Comparison of ENCODE assay signal across 25 cellular contexts in the genomic region with DNA sequence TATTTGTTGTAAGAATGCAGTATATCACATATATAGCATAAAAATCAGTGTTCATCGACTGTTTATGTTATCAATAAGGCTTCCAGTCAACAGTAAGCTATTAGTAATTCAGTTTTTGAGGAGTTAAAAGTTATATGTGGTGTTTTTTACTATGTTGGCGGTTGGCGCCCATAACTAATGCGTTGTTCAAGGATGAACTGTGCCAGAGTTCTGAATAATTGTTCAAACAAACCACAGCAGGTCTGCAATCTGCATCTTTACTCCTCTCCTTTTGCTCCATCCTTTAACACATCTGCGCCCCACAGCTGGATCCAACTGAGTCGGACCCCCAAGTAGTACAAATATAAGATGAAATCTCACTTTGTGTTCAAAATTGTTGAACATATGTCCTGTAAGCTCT.
"Had no signal": no experiment of that assay in that cellular context is flagged by ENCODE, and none has a peak within 500 bp of the region (broad histone marks: within the 10 kb centered on the region; RNA-seq: fewer than 3 reads in every experiment).

No MANE protein-coding gene starts in this region.

- H3K36me3 ChIP-seq: colonic mucosa, esophagus muscularis mucosa, esophagus squamous epithelium, gastrocnemius medialis, gastroesophageal sphincter, heart left ventricle, heart right ventricle had no signal

- H3K4me1 ChIP-seq: colonic mucosa, esophagus muscularis mucosa, esophagus squamous epithelium, foreskin keratinocyte, gastrocnemius medialis, gastroesophageal sphincter, heart right ventricle had no signal

- H3K4me3 Mint-ChIP-seq: dendritic cell treated with granulocyte-macrophage colony-stimulating factor and Interleukin-4, amounts not matched to agents 40 ng/mL and 50 ng/mL, for 4 days; effector memory CD8-positive, alpha-beta T cell; endodermal cell had no signal

- DNase-seq: colonic mucosa; cortex of kidney; dermis blood vessel endothelial cell; dorsolateral prefrontal cortex; effector CD4-positive, alpha-beta T cell; effector CD8-positive, alpha-beta T cell; effector memory CD4-positive, alpha-beta T cell; effector memory CD8-positive, alpha-beta T cell; endodermal cell; erythroblast; esophagus squamous epithelium; foreskin keratinocyte; foreskin melanocyte; gastrocnemius medialis; glutamatergic neuron; head of caudate nucleus; heart left ventricle; heart right ventricle had no signal

- H3K27me3 ChIP-seq: colonic mucosa, dorsolateral prefrontal cortex, esophagus muscularis mucosa, esophagus squamous epithelium, foreskin keratinocyte, gastrocnemius medialis, gastroesophageal sphincter, heart left ventricle, heart right ventricle, hepatocyte had no signal

- H3K9me3 ChIP-seq: colonic mucosa, esophagus muscularis mucosa, esophagus squamous epithelium, gastrocnemius medialis, gastroesophageal sphincter, heart left ventricle, heart right ventricle had no signal

- H3K9me3 Mint-ChIP-seq: dendritic cell treated with granulocyte-macrophage colony-stimulating factor and Interleukin-4, amounts not matched to agents 40 ng/mL and 50 ng/mL, for 4 days had no signal

- H3K27me3 Mint-ChIP-seq: effector memory CD8-positive, alpha-beta T cell had no signal

- H2AFZ ChIP-seq: hepatocyte had no signal

- H3K4me2 ChIP-seq: hepatocyte had no signal

- H3K27ac Mint-ChIP-seq: dendritic cell treated with granulocyte-macrophage colony-stimulating factor and Interleukin-4, amounts not matched to agents 40 ng/mL and 50 ng/mL, for 4 days; effector memory CD8-positive, alpha-beta T cell; endodermal cell had no signal

- H3K27ac ChIP-seq: colonic mucosa, coronary artery, dorsolateral prefrontal cortex, epithelial cell of prostate, esophagus muscularis mucosa, esophagus squamous epithelium, foreskin keratinocyte, gastrocnemius medialis, gastroesophageal sphincter, heart left ventricle, heart right ventricle, hepatocyte had no signal

- ATAC-seq: effector memory CD8-positive, alpha-beta T cell; esophagus mucosa; foreskin keratinocyte; gastrocnemius medialis; gastroesophageal sphincter; heart left ventricle; heart right ventricle had no signal

- H3K79me2 ChIP-seq: hepatocyte had no signal

- H3K4me3 ChIP-seq: colonic mucosa, coronary artery, dorsolateral prefrontal cortex, esophagus muscularis mucosa, esophagus squamous epithelium, gastrocnemius medialis, gastroesophageal sphincter, heart left ventricle, heart right ventricle, hepatocyte had no signal
